1 cellular context compared by ENCODE assay signal in the genomic region with DNA sequence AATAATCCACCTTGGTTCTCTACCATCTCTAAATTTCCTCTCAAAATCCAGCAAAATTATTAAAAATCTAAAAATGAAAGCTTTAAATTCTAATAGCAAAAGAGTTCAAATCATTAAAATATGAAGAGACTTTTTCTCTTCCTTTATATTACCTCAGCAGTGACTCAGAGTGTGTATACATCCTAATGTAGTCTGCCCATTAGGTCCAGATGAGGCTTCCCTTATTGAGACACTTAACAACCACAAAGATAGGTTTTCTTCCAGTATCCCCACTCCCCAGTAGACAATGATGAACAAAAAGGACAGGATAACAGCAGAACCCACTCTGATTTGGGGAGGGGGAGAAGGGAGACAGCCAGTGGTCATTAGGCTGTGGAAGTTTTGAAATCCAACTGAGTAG.
TF ChIP-seq lines count a peak whose summit lies in the region.

No MANE protein-coding gene starts in this region.

TF ChIP-seq in SK-N-SH treated with all-trans-retinoic acid at 6 μM for 48 hours, 23 proteins besides CTCF, POLR2A, EP300 and RAD21:
- TF ChIP-seq, protein P1, sequence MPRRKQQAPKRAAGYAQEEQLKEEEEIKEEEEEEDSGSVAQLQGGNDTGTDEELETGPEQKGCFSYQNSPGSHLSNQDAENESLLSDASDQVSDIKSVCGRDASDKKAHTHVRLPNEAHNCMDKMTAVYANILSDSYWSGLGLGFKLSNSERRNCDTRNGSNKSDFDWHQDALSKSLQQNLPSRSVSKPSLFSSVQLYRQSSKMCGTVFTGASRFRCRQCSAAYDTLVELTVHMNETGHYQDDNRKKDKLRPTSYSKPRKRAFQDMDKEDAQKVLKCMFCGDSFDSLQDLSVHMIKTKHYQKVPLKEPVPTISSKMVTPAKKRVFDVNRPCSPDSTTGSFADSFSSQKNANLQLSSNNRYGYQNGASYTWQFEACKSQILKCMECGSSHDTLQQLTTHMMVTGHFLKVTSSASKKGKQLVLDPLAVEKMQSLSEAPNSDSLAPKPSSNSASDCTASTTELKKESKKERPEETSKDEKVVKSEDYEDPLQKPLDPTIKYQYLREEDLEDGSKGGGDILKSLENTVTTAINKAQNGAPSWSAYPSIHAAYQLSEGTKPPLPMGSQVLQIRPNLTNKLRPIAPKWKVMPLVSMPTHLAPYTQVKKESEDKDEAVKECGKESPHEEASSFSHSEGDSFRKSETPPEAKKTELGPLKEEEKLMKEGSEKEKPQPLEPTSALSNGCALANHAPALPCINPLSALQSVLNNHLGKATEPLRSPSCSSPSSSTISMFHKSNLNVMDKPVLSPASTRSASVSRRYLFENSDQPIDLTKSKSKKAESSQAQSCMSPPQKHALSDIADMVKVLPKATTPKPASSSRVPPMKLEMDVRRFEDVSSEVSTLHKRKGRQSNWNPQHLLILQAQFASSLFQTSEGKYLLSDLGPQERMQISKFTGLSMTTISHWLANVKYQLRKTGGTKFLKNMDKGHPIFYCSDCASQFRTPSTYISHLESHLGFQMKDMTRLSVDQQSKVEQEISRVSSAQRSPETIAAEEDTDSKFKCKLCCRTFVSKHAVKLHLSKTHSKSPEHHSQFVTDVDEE (CRISPR knock-in tag; IDR thresholded peaks at IDR 0.05) = no peak
- no peak for TF ChIP-seq GLIS3 (CRISPR knock-in tag; IDR thresholded peaks at IDR 0.05)
- no peak for TF ChIP-seq TOX (CRISPR knock-in tag; IDR thresholded peaks at IDR 0.05; ENCODE audit: borderline replicate concordance)
